30 cellular contexts compared by ENCODE assay signal in genomic region chr1:30138891-30139290, GRCh38.
"Had no signal": no experiment of that assay in that cellular context is flagged by ENCODE, and none has a peak within 500 bp of the region (broad histone marks: within the 10 kb centered on the region; RNA-seq: fewer than 3 reads in every experiment).

No MANE protein-coding gene starts in this region.

- H3K36me3 ChIP-seq: neural progenitor cell, ovary, right lobe of liver, spleen, suprapubic skin, tibial artery, transverse colon, upper lobe of right lung, uterus had no signal

- H3K9me3 ChIP-seq: ovary, psoas muscle, right lobe of liver, suprapubic skin, testis, tibial artery, transverse colon, upper lobe of right lung, uterus had no signal

- H3K36me3 Mint-ChIP-seq: natural killer cell; neural progenitor cell; stimulated activated memory B cell treated with anti-CD40 and anti-IgM and Interleukin-4, amounts not matched to agents 10 μg/mL and 1 μg/mL and 100 μg/mL, for 72 hours; type B pancreatic cell had no signal

- H3K4me3 ChIP-seq: neural progenitor cell, ovary, psoas muscle, right lobe of liver, skin epidermis, smooth muscle cell, spleen, suprapubic skin, testis, tibial artery, transverse colon, upper lobe of right lung, uterus had no signal

- H3K27ac Mint-ChIP-seq: natural killer cell; nephron; neural progenitor cell; progenitor cell of endocrine pancreas; stimulated activated memory B cell treated with anti-CD40 and anti-IgM and Interleukin-4, amounts not matched to agents 10 μg/mL and 1 μg/mL and 100 μg/mL, for 72 hours; stimulated activated naive CD8-positive, alpha-beta T cell treated with anti-CD3 and anti-CD28 coated beads, Interleukin-15, amount 100 ng/mL, for 72 hours; type B pancreatic cell had no signal

- H3K27me3 ChIP-seq: neural progenitor cell, ovary, right lobe of liver, testis, uterus had no signal

- DNase-seq: natural killer cell; occipital lobe; ovary; psoas muscle; right cardiac atrium; right lobe of liver; spleen; stimulated activated CD4-positive, alpha-beta T cell treated with anti-CD3 and anti-CD28 coated beads, Interleukin-12 subunit alpha, Interleukin-12 subunit beta, amount 100 ng/mL, for 4 hours; stimulated activated CD4-positive, alpha-beta T cell treated with anti-CD3 and anti-CD28 coated beads, Interleukin-1b, Interleukin-23, amount 100 ng/mL, for 48 hours; stimulated activated CD4-positive, alpha-beta T cell treated with anti-CD3 and anti-CD28 coated beads, Interleukin-4, amount 100 ng/mL, for 1 hour; stimulated activated CD4-positive, alpha-beta T cell treated with anti-CD3 and anti-CD28 coated beads, Interleukin-4, amount 100 ng/mL, for 4 hours; stimulated activated CD8-positive, alpha-beta memory T cell treated with anti-CD3 and anti-CD28 coated beads, Interleukin-4, amount 100 ng/mL, for 48 hours; stimulated activated naive CD4-positive, alpha-beta T cell; stimulated activated naive CD8-positive, alpha-beta T cell treated with anti-CD3 and anti-CD28 coated beads, Interleukin-15, amount 100 ng/mL, for 72 hours; stimulated activated naive CD8-positive, alpha-beta T cell treated with anti-CD3 and anti-CD28 coated beads, Interleukin-15, Interleukin-2, amounts not matched to agents 100 U/mL and 50 U/mL, for 24 hours; substantia nigra; testis; tibial artery; transverse colon; upper lobe of right lung; uterus had no signal

- H3K4me3 Mint-ChIP-seq: natural killer cell; nephron; neural progenitor cell; stimulated activated memory B cell treated with anti-CD40 and anti-IgM and Interleukin-4, amounts not matched to agents 10 μg/mL and 1 μg/mL and 100 μg/mL, for 72 hours; stimulated activated naive CD8-positive, alpha-beta T cell treated with anti-CD3 and anti-CD28 coated beads, Interleukin-15, amount 100 ng/mL, for 72 hours; type B pancreatic cell had no signal

- H3K27ac ChIP-seq: neural progenitor cell, ovary, parathyroid adenoma, psoas muscle, right lobe of liver, skin epidermis, spleen, suprapubic skin, testis, tibial artery, transverse colon, upper lobe of right lung, uterus had no signal

- ATAC-seq: natural killer cell; psoas muscle; right cardiac atrium; right lobe of liver; stimulated activated memory B cell treated with anti-CD40 and anti-IgM and Interleukin-4, amounts not matched to agents 10 μg/mL and 1 μg/mL and 100 μg/mL, for 72 hours; stimulated activated naive CD8-positive, alpha-beta T cell treated with anti-CD3 and anti-CD28 coated beads, Interleukin-15, amount 100 ng/mL, for 72 hours; stimulated activated naive CD8-positive, alpha-beta T cell treated with anti-CD3 and anti-CD28 coated beads, Interleukin-15, Interleukin-2, amounts not matched to agents 100 U/mL and 50 U/mL, for 24 hours had no signal

- H3K4me1 Mint-ChIP-seq: natural killer cell; nephron; neural progenitor cell; stimulated activated memory B cell treated with anti-CD40 and anti-IgM and Interleukin-4, amounts not matched to agents 10 μg/mL and 1 μg/mL and 100 μg/mL, for 72 hours; stimulated activated naive CD8-positive, alpha-beta T cell treated with anti-CD3 and anti-CD28 coated beads, Interleukin-15, amount 100 ng/mL, for 72 hours had no signal

- H3K9me3 Mint-ChIP-seq: natural killer cell had no signal

- H3K4me1 ChIP-seq: neural progenitor cell, parathyroid adenoma, psoas muscle, right lobe of liver, spleen, suprapubic skin, testis, tibial artery, transverse colon, upper lobe of right lung, uterus had no signal
